In genomic region chr5:131514316-131515275, GRCh38 we compare ENCODE assay signal across 9 cellular contexts.
DNase-seq lines count a peak whose midpoint lies in the region; ATAC-seq and TF ChIP-seq lines count a peak whose summit lies in the region.
"Had no signal": no experiment of that assay in that cellular context is flagged by ENCODE, and none has a peak within 500 bp of the region (broad histone marks: within the 10 kb centered on the region; RNA-seq: fewer than 3 reads in every experiment).

No MANE protein-coding gene starts in this region.

- ATAC-seq in HG02759 (IDR thresholded peaks at IDR 0.05; ENCODE audit: unreplicated experiment): peak; percentile 60
- ATAC-seq: WTC11 had no signal

- H3K9me3 ChIP-seq in PC-9 (ENCODE audit: insufficient read depth, low read depth) (no peaks in the 10 kb centered on the region), ascending aorta (no peaks in the 10 kb centered on the region)

- no peak overlapping the region for H3K4me2 ChIP-seq in PC-9

- CTCF ChIA-PET in PC-9 (lab: Charles Lee): no interaction called here

- H3K27me3 ChIP-seq in PC-9 (ENCODE audit: insufficient read depth, low read depth): no peaks in the 10 kb centered on the region
- no peaks in the 10 kb centered on the region for H3K27me3 ChIP-seq in ascending aorta

- no peaks in the 10 kb centered on the region for H3K36me3 ChIP-seq in PC-9 (ENCODE audit: low read depth)
- peaks cover 2 to 15% of the 10 kb centered on the region in 2 donors for H3K36me3 ChIP-seq in ascending aorta

- H3K4me3 ChIP-seq in PC-9 (no peak overlapping the region), ascending aorta (no peak overlapping the region)

- POLR2A ChIA-PET in PC-9 (lab: Charles Lee; ENCODE audit: unreplicated experiment): no interaction called here

- H3K79me2 ChIP-seq in PC-9 (ENCODE audit: low read depth): no peaks in the 10 kb centered on the region

- no peaks in the 10 kb centered on the region for H3F3A ChIP-seq in PC-9 (ENCODE audit: insufficient read depth, low read depth)

- H4K20me1 ChIP-seq in PC-9 (ENCODE audit: insufficient read depth): no peaks in the 10 kb centered on the region

- TF ChIP-seq CTCF in VCaP (conservative IDR thresholded peaks at IDR 0.05) (peak; percentile 24; the same call in 1 of the 2 replicates), PC-9 (conservative IDR thresholded peaks at IDR 0.05) (no peak), ascending aorta (IDR thresholded peaks at IDR 0.05) (no peak)

- H3K4me1 ChIP-seq in PC-9 (replicated peaks; ENCODE audit: insufficient read depth) (no peaks in the 10 kb centered on the region), ascending aorta (no peaks in the 10 kb centered on the region)

- H3K27ac ChIP-seq in VCaP (no peak overlapping the region), PC-9 (no peak overlapping the region), ascending aorta (no peak overlapping the region)

- no peak overlapping the region for H2AFZ ChIP-seq in PC-9

- no TSS peak for BruUV-seq in PC-9 (replicated peaks; lab: Mats Ljungman, UMichigan)

- no peaks in the 10 kb centered on the region for H3K9me2 ChIP-seq in PC-9 (ENCODE audit: insufficient read depth)

- intact Hi-C loops in PC-9 (cut with micrococcal nuclease; ENCODE audit: unreplicated experiment): no loop called here
- intact Hi-C loops in ascending aorta (cut with DNase I): no loop called here

- DNase-seq in DMS53 treated with DMSO at 0.1 percent for 48 hours (lab: John Stamatoyannopoulos, UW; ENCODE audit: unreplicated experiment) (peak; percentile 26), lung microvascular endothelial cell (ENCODE audit: low read depth in 2 of 2) (peak; percentile 83 to 93), HuH-7.5 (ENCODE audit: low spot score) (no peak), PC-9 (no peak), ascending aorta (ENCODE audit: low spot score in 2 of 2) (no peak), midbrain (lab: John Stamatoyannopoulos, UW) (no peak)

Comparison
In these comparisons a context has a peak if more than half of its experiments do, and no peak if none do; other contexts are left out.
1. DNase-seq: peak in DMS53 treated with DMSO at 0.1 percent for 48 hours (single experiment) and lung microvascular endothelial cell (2 of 2); none in HuH-7.5 (single experiment), PC-9 (0 of 2), ascending aorta (0 of 2) and midbrain (single experiment).